8 cellular contexts compared by ENCODE assay signal in the genomic region with DNA sequence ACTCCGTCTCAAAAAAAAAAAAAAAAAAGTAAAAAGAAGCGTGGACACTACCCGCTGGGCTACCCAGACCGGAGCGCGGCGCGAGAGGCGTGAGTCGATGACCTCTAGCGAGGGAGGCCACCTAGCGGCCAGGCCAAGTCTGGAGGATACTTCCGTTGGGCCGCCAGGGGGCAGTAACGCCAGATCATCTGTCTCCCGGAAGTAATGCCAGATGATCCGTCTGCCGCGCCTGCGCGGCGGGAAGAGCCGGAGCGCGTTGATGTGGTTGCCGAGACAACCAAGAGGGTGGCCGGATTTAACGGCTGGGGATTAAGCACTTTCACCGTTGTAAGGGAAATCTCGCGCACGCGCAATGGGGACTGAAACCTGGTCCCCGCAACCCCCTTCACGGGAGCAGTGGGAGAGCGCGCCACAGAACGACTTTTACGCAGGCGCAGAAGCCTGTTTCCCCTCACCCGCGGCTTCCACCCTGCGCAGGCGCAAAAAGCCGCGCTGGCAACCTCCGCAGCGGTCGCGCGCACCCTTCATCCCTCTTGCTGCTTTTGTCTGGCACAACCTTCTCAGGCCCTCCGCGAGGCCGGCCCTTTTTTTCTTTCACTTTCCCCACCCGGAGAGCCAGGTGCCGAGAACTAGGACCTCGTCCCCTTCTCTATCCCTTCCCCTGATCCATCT. TPM values are rescaled to one million over a fixed set of nuclear protein-coding genes. Genes with fewer than 3 reads are reported as not detected.
DNase-seq lines count a peak whose midpoint lies in the region; ATAC-seq and TF ChIP-seq lines count a peak whose summit lies in the region.

No MANE protein-coding gene starts in this region.

- ATAC-seq in GM18498 (IDR thresholded peaks at IDR 0.05; ENCODE audit: unreplicated experiment) (peak; percentile 45), HG02885 (IDR thresholded peaks at IDR 0.05; ENCODE audit: poor library complexity, unreplicated experiment) (peak; percentile 51)

- H3K4me3 ChIP-seq in left ventricle myocardium inferior (peak overlapping the region; percentile 88), prostate gland (peak overlapping the region; percentile 88 to 94), urinary bladder (ENCODE audit: low read depth, low read length) (peak overlapping the region; percentile 85)

- H3K9me3 ChIP-seq in left ventricle myocardium inferior (replicated peaks): no peaks in the 10 kb centered on the region
- H3K9me3 ChIP-seq in prostate gland: no peaks in the 10 kb centered on the region

- H3K27me3 ChIP-seq in left ventricle myocardium inferior (ENCODE audit: low read depth) (no peaks in the 10 kb centered on the region), prostate gland (replicated peaks; ENCODE audit: insufficient read depth) (no peaks in the 10 kb centered on the region)

- TF ChIP-seq CTCF in left ventricle myocardium inferior (IDR thresholded peaks at IDR 0.05; ENCODE audit: borderline replicate concordance): peak; percentile 96
- peak; percentile 98 to 100 (median 100) for TF ChIP-seq CTCF in prostate gland (IDR thresholded peaks at IDR 0.05)

- DNase-seq in NCI-H146 treated with DMSO at 0.1 percent for 48 hours (lab: John Stamatoyannopoulos, UW; ENCODE audit: unreplicated experiment) (peak; percentile 98), T-helper 1 cell (peak; percentile 99 to 100 (median 99)), amniotic stem cell (lab: John Stamatoyannopoulos, UW) (peak; percentile 95), left ventricle myocardium inferior (peak; percentile 97), prostate gland (ENCODE audit: low spot score) (peak; percentile 97)

- TF ChIP-seq POLR2A in prostate gland (IDR thresholded peaks at IDR 0.05): peak; percentile 88

- H3K27ac ChIP-seq in left ventricle myocardium inferior (replicated peaks): peak overlapping the region; percentile 98
- peak overlapping the region; percentile 98 to 99 for H3K27ac ChIP-seq in prostate gland
- peak overlapping the region; percentile 96 for H3K27ac ChIP-seq in urinary bladder (ENCODE audit: low read depth)

- WGBS in prostate gland: under 1% methylated on average over 57 of the region's 57 CpGs
- WGBS in urinary bladder: under 1% methylated on average over 57 of the region's 57 CpGs

- H3K36me3 ChIP-seq in left ventricle myocardium inferior: peaks cover 10% of the 10 kb centered on the region
- no peaks in the 10 kb centered on the region for H3K36me3 ChIP-seq in prostate gland
- no peaks in the 10 kb centered on the region for H3K36me3 ChIP-seq in urinary bladder (ENCODE audit: insufficient read depth)

- intact Hi-C loops in left ventricle myocardium inferior (cut with micrococcal nuclease) (no loop called here), prostate gland (cut with DNase I) (loop anchor here (10.0 kb wide), 1 partner anchor 539 kb away; a partner anchor contains a TSS)

- H3K4me1 ChIP-seq in left ventricle myocardium inferior: peaks cover 59% of the 10 kb centered on the region
- peaks cover 26% of the 10 kb centered on the region for H3K4me1 ChIP-seq in prostate gland (replicated peaks)
- H3K4me1 ChIP-seq in urinary bladder (ENCODE audit: insufficient read depth): no peaks in the 10 kb centered on the region

RNA-seq across cellular contexts. Expression of a gene that starts 1.0 kb away (rescaled TPM):
- 74.0 TPM for total RNA-seq in left ventricle myocardium inferior
- 100 to 1,000 TPM in 1 of 2 donors, 10 to 100 TPM in 1; 99.2 to 224 TPM for total RNA-seq in prostate gland
- total RNA-seq in urinary bladder: 44.6 TPM
- 129 TPM for polyA plus RNA-seq in urinary bladder

RNA-seq across cellular contexts. Expression of a gene that starts 5.8 kb away (rescaled TPM):
- total RNA-seq in left ventricle myocardium inferior (14.6 TPM), prostate gland (10 to 100 TPM; 17.7 to 70.2 TPM), urinary bladder (4.1 TPM)
- polyA plus RNA-seq in urinary bladder: 17.7 TPM

RNA-seq across cellular contexts. Expression of a gene that starts 10.3 kb away (rescaled TPM):
- total RNA-seq in left ventricle myocardium inferior (7.1 TPM), prostate gland (10 to 100 TPM; 19.7 to 20.6 TPM), urinary bladder (6.5 TPM)
- 21.8 TPM for polyA plus RNA-seq in urinary bladder

RNA-seq across cellular contexts. Expression of a gene that starts 13.0 kb away (rescaled TPM):
- total RNA-seq in left ventricle myocardium inferior: 11.8 TPM
- 10 to 100 TPM; 49.7 to 70.5 TPM for total RNA-seq in prostate gland
- 4.1 TPM for total RNA-seq in urinary bladder
- 49.0 TPM for polyA plus RNA-seq in urinary bladder

RNA-seq across cellular contexts. Expression of a gene that starts 21.2 kb away (rescaled TPM):
- total RNA-seq in left ventricle myocardium inferior: 205 TPM
- total RNA-seq in prostate gland: 100 to 1,000 TPM; 160 to 345 TPM
- total RNA-seq in urinary bladder: 23.4 TPM
- 106 TPM for polyA plus RNA-seq in urinary bladder

Comparison
In these comparisons a context has a peak if more than half of its experiments do, and no peak if none do; other contexts are left out.
1. Peak in every context shown above with its lines: DNase-seq, ATAC-seq, H3K4me3 ChIP-seq and H3K27ac ChIP-seq.